1 cellular context compared by ENCODE assay signal in genomic region chr11:74468058-74468457, GRCh38.
TF ChIP-seq lines count a peak whose summit lies in the region.

No MANE protein-coding gene starts in this region.

TF ChIP-seq in K562, 482 proteins besides CTCF, POLR2A, EP300 and RAD21:
- no peak for TF ChIP-seq TAF15 (IDR thresholded peaks at IDR 0.05; ENCODE audit: low read depth, low read length)
- TF ChIP-seq ZBTB8A (IDR thresholded peaks at IDR 0.05; ENCODE audit: partially characterized antibody) = no peak
- no peak for TF ChIP-seq CLOCK (CRISPR knock-in tag; IDR thresholded peaks at IDR 0.05; ENCODE audit: borderline replicate concordance)
- no peak for TF ChIP-seq U2AF1 (optimal IDR thresholded peaks at IDR 0.05; ENCODE audit: low read depth, low read length)
- TF ChIP-seq SMARCE1 (IDR thresholded peaks at IDR 0.05) = no peak
- no peak for TF ChIP-seq JUNB (CRISPR knock-in tag; conservative IDR thresholded peaks at IDR 0.05)
- TF ChIP-seq CREB3 (tag; conservative IDR thresholded peaks at IDR 0.05; ENCODE audit: low read depth) = no peak
- no peak for TF ChIP-seq MAFG (tag; conservative IDR thresholded peaks at IDR 0.05)
